In the genomic region with DNA sequence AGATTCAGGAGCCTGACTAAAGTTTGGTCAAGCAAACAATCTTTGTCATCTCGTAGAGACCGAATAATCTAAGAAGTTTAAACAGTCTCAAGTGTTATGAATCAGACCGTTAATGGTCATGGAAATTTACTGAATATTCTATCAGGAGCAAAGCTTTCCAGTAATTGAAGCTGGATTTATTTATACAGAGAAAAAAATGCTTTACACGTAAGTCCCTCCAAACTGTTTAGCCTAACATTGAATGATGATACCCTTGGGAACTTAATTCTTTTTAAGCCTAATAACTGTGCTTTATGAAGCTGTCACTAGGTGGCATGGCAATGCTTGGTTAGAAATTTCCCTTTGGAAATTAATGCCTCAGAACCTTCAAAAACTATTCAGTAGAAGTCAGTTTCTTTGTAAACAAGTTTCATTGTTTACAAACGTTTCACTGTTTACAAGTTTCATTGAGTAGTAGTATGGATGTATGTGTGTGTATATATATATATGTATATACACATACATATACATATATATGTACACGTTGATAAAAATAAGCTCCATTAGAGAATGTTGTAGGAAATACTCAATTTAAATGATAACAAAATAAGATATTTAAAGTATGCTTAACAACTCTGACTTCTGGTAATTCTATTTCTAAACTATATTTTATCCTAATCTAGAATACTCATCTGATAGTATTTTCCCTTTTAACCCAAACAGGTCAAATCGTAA, we compare ENCODE assay signal across 10 cellular contexts. TPM values are rescaled to one million over a fixed set of nuclear protein-coding genes. Genes with fewer than 3 reads are reported as not detected.
DNase-seq lines count a peak whose midpoint lies in the region; ATAC-seq and TF ChIP-seq lines count a peak whose summit lies in the region.
"Had no signal": no experiment of that assay in that cellular context is flagged by ENCODE, and none has a peak within 500 bp of the region (broad histone marks: within the 10 kb centered on the region; RNA-seq: fewer than 3 reads in every experiment).

No MANE protein-coding gene starts in this region.

- no peaks in the 10 kb centered on the region for H3K9me3 Mint-ChIP-seq in T-helper 2 cell treated with Interferon-gamma antibody and Interleukin-4, amounts not matched to agents 5 μg/mL and 100 μg/mL, for 36 hours
- H3K9me3 Mint-ChIP-seq: T-helper 1 cell treated with Interleukin-12 subunit alpha and Interleukin-12 subunit beta and Interleukin-4 antibody, amounts not matched to agents 30 μg/mL and 1 μg/mL, for 36 hours had no signal

- H3K4me1 Mint-ChIP-seq in T-helper 2 cell treated with Interferon-gamma antibody and Interleukin-4, amounts not matched to agents 5 μg/mL and 100 μg/mL, for 36 hours (ENCODE audit: low read depth): no peaks in the 10 kb centered on the region

- H3K4me3 ChIP-seq in WI38 (ENCODE audit: low read depth, low read length): peak overlapping the region; percentile 38
- H3K4me3 ChIP-seq in left ventricle myocardium inferior: no peak overlapping the region
- H3K4me3 ChIP-seq in skeletal muscle tissue (ENCODE audit: low read length in 3 of 3): no peak overlapping the region
- H3K4me3 ChIP-seq: skin epidermis had no signal

- H3K9me3 ChIP-seq in left ventricle myocardium inferior (replicated peaks) (no peaks in the 10 kb centered on the region), skeletal muscle tissue (ENCODE audit: control insufficient read depth in 3 of 3, low read length in 3 of 3) (no peaks in the 10 kb centered on the region)

- H3K27me3 ChIP-seq in left ventricle myocardium inferior (ENCODE audit: low read depth) (no peaks in the 10 kb centered on the region), skeletal muscle tissue (ENCODE audit: control insufficient read depth in 3 of 3, insufficient read depth in 3 of 3, low read length in 3 of 3) (no peaks in the 10 kb centered on the region)

- no peaks in the 10 kb centered on the region for H3K36me3 Mint-ChIP-seq in T-helper 2 cell treated with Interferon-gamma antibody and Interleukin-4, amounts not matched to agents 5 μg/mL and 100 μg/mL, for 36 hours (ENCODE audit: low read depth)

- H3K4me3 Mint-ChIP-seq in T-helper 2 cell treated with Interferon-gamma antibody and Interleukin-4, amounts not matched to agents 5 μg/mL and 100 μg/mL, for 36 hours: no peak overlapping the region
- H3K4me3 Mint-ChIP-seq: T-helper 1 cell treated with Interleukin-12 subunit alpha and Interleukin-12 subunit beta and Interleukin-4 antibody, amounts not matched to agents 30 μg/mL and 1 μg/mL, for 36 hours had no signal

- no peaks in the 10 kb centered on the region for H3K27me3 Mint-ChIP-seq in T-helper 2 cell treated with Interferon-gamma antibody and Interleukin-4, amounts not matched to agents 5 μg/mL and 100 μg/mL, for 36 hours (ENCODE audit: low read depth)

- TF ChIP-seq CTCF in WI38 (IDR thresholded peaks at IDR 0.05; ENCODE audit: low read depth, low read length): peak; percentile 55; the same call in 1 of the 2 replicates
- peak; percentile 81 for TF ChIP-seq CTCF in left ventricle myocardium inferior (IDR thresholded peaks at IDR 0.05; ENCODE audit: borderline replicate concordance)

- intact Hi-C loops in left ventricle myocardium inferior (cut with micrococcal nuclease): loop anchor here (10.0 kb wide), 2 partner anchors 320 to 500 kb away; no protein-coding TSS in a partner anchor

- H3K9ac ChIP-seq in skeletal muscle tissue (ENCODE audit: low read depth in 1 of 3, low read length in 3 of 3): peak overlapping the region in 1 of 3 donors; percentile 30

- H3K4me1 ChIP-seq in left ventricle myocardium inferior (no peaks in the 10 kb centered on the region), skeletal muscle tissue (ENCODE audit: control insufficient read depth in 3 of 3, insufficient read depth in 3 of 3, low read length in 3 of 3) (no peaks in the 10 kb centered on the region)

- DNase-seq in DMS 273 treated with DMSO at 0.1 percent for 48 hours (lab: John Stamatoyannopoulos, UW) (peak; percentile 6), NCI-H1092 (lab: John Stamatoyannopoulos, UW) (peak; percentile 4), left ventricle myocardium inferior (no peak)
- no peak for DNase-seq in T-helper 2 cell treated with Interferon-gamma antibody and Interleukin-4, amounts not matched to agents 5 μg/mL and 100 μg/mL, for 36 hours (ENCODE audit: low spot score)
- no peak for DNase-seq in activated CD4-positive, alpha-beta T cell treated with anti-CD3 and anti-CD28 coated beads, Interleukin-2, amount 50 U/mL, for 4 hours

- H3K36me3 ChIP-seq in left ventricle myocardium inferior (no peaks in the 10 kb centered on the region), skeletal muscle tissue (ENCODE audit: control insufficient read depth in 3 of 3, insufficient read depth in 3 of 3, low read length in 3 of 3) (no peaks in the 10 kb centered on the region)

- peak overlapping the region; percentile 34 for H3K27ac ChIP-seq in left ventricle myocardium inferior (replicated peaks)
- H3K27ac ChIP-seq in skeletal muscle tissue (ENCODE audit: low read depth, low read length): peak overlapping the region; percentile 33

- H3K27ac Mint-ChIP-seq in T-helper 2 cell treated with Interferon-gamma antibody and Interleukin-4, amounts not matched to agents 5 μg/mL and 100 μg/mL, for 36 hours: no peak overlapping the region
- H3K27ac Mint-ChIP-seq: T-helper 1 cell treated with Interleukin-12 subunit alpha and Interleukin-12 subunit beta and Interleukin-4 antibody, amounts not matched to agents 30 μg/mL and 1 μg/mL, for 36 hours had no signal

- ATAC-seq in GM21423 (IDR thresholded peaks at IDR 0.05; ENCODE audit: unreplicated experiment): peak; percentile 52

RNA-seq across cellular contexts. Expression of a gene that starts 32.1 kb away (rescaled TPM):
- total RNA-seq in left ventricle myocardium inferior: 0.47 TPM
- total RNA-seq in skeletal muscle tissue: 1.0 TPM

RNA-seq across cellular contexts. Expression of a gene that starts 32.2 kb away (rescaled TPM):
- total RNA-seq in left ventricle myocardium inferior (36.2 TPM), skeletal muscle tissue (43.3 TPM)

RNA-seq across cellular contexts. Expression of a gene that starts 34.1 kb away (rescaled TPM):
- 18.3 TPM for total RNA-seq in left ventricle myocardium inferior
- 9.4 TPM for total RNA-seq in skeletal muscle tissue

Comparison
In these comparisons a context has a peak if more than half of its experiments do, and no peak if none do; other contexts are left out.
1. DNase-seq: peak in DMS 273 treated with DMSO at 0.1 percent for 48 hours (single experiment) and NCI-H1092 (single experiment); none in left ventricle myocardium inferior (single experiment), T-helper 2 cell treated with Interferon-gamma antibody and Interleukin-4, amounts not matched to agents 5 μg/mL and 100 μg/mL, for 36 hours (single experiment) and activated CD4-positive, alpha-beta T cell treated with anti-CD3 and anti-CD28 coated beads, Interleukin-2, amount 50 U/mL, for 4 hours (0 of 2).